Comparison of ENCODE assay signal across 16 cellular contexts in genomic region chr7:102602317-102602716, GRCh38. TPM values are rescaled to one million over a fixed set of nuclear protein-coding genes. Genes with fewer than 3 reads are reported as not detected.
"Had no signal": no experiment of that assay in that cellular context is flagged by ENCODE, and none has a peak within 500 bp of the region (broad histone marks: within the 10 kb centered on the region; RNA-seq: fewer than 3 reads in every experiment).

No MANE protein-coding gene starts in this region.

RNA-seq across cellular contexts. Expression of gene SPDYE2B, which starts 47.8 kb away (rescaled TPM):
- total RNA-seq: activated CD4-positive, alpha-beta T cell treated with anti-CD3 and anti-CD28 coated beads for 36 hours; activated CD4-positive, alpha-beta T cell treated with anti-CD3 and anti-CD28 coated beads, Interleukin-2, amount 10 ng/mL, durations not matched to agents 7 days and 5 days; activated CD8-positive, alpha-beta memory T cell treated with anti-CD3 and anti-CD28 coated beads, Interleukin-2, amount 10 ng/mL, durations not matched to agents 7 days and 5 days; activated CD8-positive, alpha-beta T cell treated with anti-CD3 and anti-CD28 coated beads, Interleukin-2, amount 10 ng/mL, durations not matched to agents 7 days and 5 days; activated naive CD8-positive, alpha-beta T cell treated with anti-CD3 and anti-CD28 coated beads, Interleukin-2, amount 10 ng/mL, durations not matched to agents 7 days and 5 days; activated T-helper 2 cell treated with anti-CD3 and anti-CD28 coated beads, Interferon-gamma antibody, Interleukin-2, Interleukin-4, amounts not matched to agents 10 μg/mL and 5 μg/mL and 100 μg/mL, durations not matched to agents 14 hours and 24 hours and 36 hours; astrocyte; body of pancreas; breast epithelium; cardiac septum; T-cell; T-helper 1 cell treated with Interleukin-12 subunit alpha and Interleukin-12 subunit beta and Interleukin-4 antibody, amounts not matched to agents 30 ng/mL and 1 ng/mL, for 36 hours; T-helper 17 cell; T-helper 2 cell treated with Interferon-gamma antibody and Interleukin-4, amounts not matched to agents 100 ng/mL and 5 ng/mL, for 36 hours; WTC11 had no signal
- polyA plus RNA-seq: adipose tissue had no signal

RNA-seq across cellular contexts. Expression of gene SPDYE2, which starts 51.3 kb away (rescaled TPM):
- total RNA-seq: activated CD4-positive, alpha-beta T cell treated with anti-CD3 and anti-CD28 coated beads for 36 hours; activated T-helper 2 cell treated with anti-CD3 and anti-CD28 coated beads, Interferon-gamma antibody, Interleukin-2, Interleukin-4, amounts not matched to agents 10 μg/mL and 5 μg/mL and 100 μg/mL, durations not matched to agents 14 hours and 24 hours and 36 hours; astrocyte; body of pancreas; breast epithelium; cardiac septum; T-helper 1 cell treated with Interleukin-12 subunit alpha and Interleukin-12 subunit beta and Interleukin-4 antibody, amounts not matched to agents 30 ng/mL and 1 ng/mL, for 36 hours; T-helper 2 cell treated with Interferon-gamma antibody and Interleukin-4, amounts not matched to agents 100 ng/mL and 5 ng/mL, for 36 hours had no signal
